Comparison of ENCODE assay signal across 23 cellular contexts in genomic region chr10:8211631-8212030, GRCh38.
A peak's percentile ranks its signal among the peaks of the same experiment; 100 is the strongest.
DNase-seq lines count a peak whose midpoint lies in the region; ATAC-seq lines count a peak whose summit lies in the region.
"Had no signal": no experiment of that assay in that cellular context is flagged by ENCODE, and none has a peak within 500 bp of the region (broad histone marks: within the 10 kb centered on the region; RNA-seq: fewer than 3 reads in every experiment).

No MANE protein-coding gene starts in this region.

- no peak overlapping the region for H3K4ac ChIP-seq in neuronal stem cell (ENCODE audit: low read length)

- no peak overlapping the region for H3K4me2 ChIP-seq in neuronal stem cell (ENCODE audit: insufficient read depth, low read length, poor library complexity, severe bottlenecking)

- H3K27ac ChIP-seq in neuronal stem cell (replicated peaks; ENCODE audit: low read length) = no peak overlapping the region
- H3K27ac ChIP-seq: 22Rv1 had no signal

- peaks cover 33% of the 10 kb centered on the region for H3K9me3 Mint-ChIP-seq in activated CD4-positive, alpha-beta T cell treated with anti-CD3 and anti-CD28 coated beads, Interleukin-2, amount 10 ng/mL, durations not matched to agents 7 days and 5 days
- no peaks in the 10 kb centered on the region for H3K9me3 Mint-ChIP-seq in activated CD4-positive, alpha-beta T cell treated with anti-CD3 and anti-CD28 coated beads for 36 hours (ENCODE audit: low read depth)
- H3K9me3 Mint-ChIP-seq: CD8-positive, alpha-beta T cell had no signal

- no peak overlapping the region for H2BK12ac ChIP-seq in neuronal stem cell (ENCODE audit: low read length)

- no peaks in the 10 kb centered on the region for H3K4me1 ChIP-seq in neuronal stem cell (ENCODE audit: control insufficient read depth in 2 of 2, insufficient read depth in 1 of 2, low read depth in 1 of 2, low read length in 2 of 2)

- H3K9ac ChIP-seq in neuronal stem cell (ENCODE audit: low read depth, low read length, poor library complexity) = no peak overlapping the region

- H4K91ac ChIP-seq in neuronal stem cell (ENCODE audit: low read depth, low read length, poor library complexity) = no peak overlapping the region

- no peak overlapping the region for H2BK5ac ChIP-seq in neuronal stem cell (ENCODE audit: low read length)

- POLR2A ChIA-PET in activated CD4-positive, alpha-beta T cell treated with anti-CD3 and anti-CD28 coated beads, Interleukin-2, amount 10 ng/mL, durations not matched to agents 7 days and 5 days (lab: Charles Lee) = no interaction called here
- POLR2A ChIA-PET in activated CD4-positive, alpha-beta T cell treated with anti-CD3 and anti-CD28 coated beads for 36 hours (lab: Charles Lee) = no interaction called here

- H3K18ac ChIP-seq in neuronal stem cell (ENCODE audit: low read length) = no peak overlapping the region

- no peak for ATAC-seq in activated CD4-positive, alpha-beta T cell treated with anti-CD3 and anti-CD28 coated beads for 36 hours
- ATAC-seq: CD8-positive, alpha-beta T cell; SK-N-SH treated with all-trans-retinoic acid at 6 μM for 48 hours had no signal

- peak overlapping the region; percentile 33 for H3K27ac Mint-ChIP-seq in activated CD4-positive, alpha-beta T cell treated with anti-CD3 and anti-CD28 coated beads, Interleukin-2, amount 10 ng/mL, durations not matched to agents 7 days and 5 days
- no peak overlapping the region for H3K27ac Mint-ChIP-seq in activated CD4-positive, alpha-beta T cell treated with anti-CD3 and anti-CD28 coated beads for 36 hours
- H3K27ac Mint-ChIP-seq: CD8-positive, alpha-beta T cell had no signal

- H3K27me3 ChIP-seq in neuronal stem cell (ENCODE audit: control insufficient read depth in 3 of 3, insufficient read depth in 3 of 3, low read depth in 1 of 3, low read length in 3 of 3) = no peaks in the 10 kb centered on the region

- H3K14ac ChIP-seq in neuronal stem cell (ENCODE audit: low read length) = no peak overlapping the region

- H3K4me1 Mint-ChIP-seq in activated CD4-positive, alpha-beta T cell treated with anti-CD3 and anti-CD28 coated beads, Interleukin-2, amount 10 ng/mL, durations not matched to agents 7 days and 5 days = peaks cover 15% of the 10 kb centered on the region
- H3K4me1 Mint-ChIP-seq in activated CD4-positive, alpha-beta T cell treated with anti-CD3 and anti-CD28 coated beads for 36 hours = peaks cover 6% of the 10 kb centered on the region

- H3K23ac ChIP-seq in neuronal stem cell (ENCODE audit: low read depth, low read length, poor library complexity) = no peak overlapping the region

- H4K8ac ChIP-seq in neuronal stem cell (ENCODE audit: low read depth, low read length) = no peak overlapping the region

- no peaks in the 10 kb centered on the region for H3K9me3 ChIP-seq in neuronal stem cell (replicated peaks in 1 of 2; ENCODE audit: control insufficient read depth in 2 of 2, insufficient read depth in 1 of 2, low read depth in 1 of 2, low read length in 2 of 2)

- no CpG with 5 or more reads among the region's 4 CpGs for WGBS in neuronal stem cell (ENCODE audit: extremely low coverage in 2 of 2, insufficient read length in 2 of 2, insufficient replicate concordance in 1 of 2), 2 donors

- CTCF ChIA-PET in activated CD4-positive, alpha-beta T cell treated with anti-CD3 and anti-CD28 coated beads, Interleukin-2, amount 10 ng/mL, durations not matched to agents 7 days and 5 days (lab: Charles Lee) = interaction anchor here (1.5 kb wide), 1 partner anchor 13 kb away, joined by 3 read pairs; no protein-coding TSS in a partner anchor
- CTCF ChIA-PET in activated CD4-positive, alpha-beta T cell treated with anti-CD3 and anti-CD28 coated beads for 36 hours (lab: Charles Lee) = interaction anchor here (0.5 to 1.0 kb wide), 2 partner anchors 11 to 108 kb away, joined by 3 read pairs; no protein-coding TSS in a partner anchor

- DNase-seq in activated CD4-positive, alpha-beta T cell treated with anti-CD3 and anti-CD28 coated beads, Interleukin-2, amount 10 ng/mL, durations not matched to agents 7 days and 5 days = no peak
- DNase-seq in activated CD4-positive, alpha-beta T cell treated with anti-CD3 and anti-CD28 coated beads, Interleukin-2, amount 50 U/mL, for 1 hour = no peak
- peak; percentile 28 for DNase-seq in NCI-H226
- peak; percentile 5 for DNase-seq in amniotic epithelial cell (ENCODE audit: low read depth)
- DNase-seq in neuronal stem cell (ENCODE audit: low spot score) = no peak
- no peak for DNase-seq in DMS 273 (lab: John Stamatoyannopoulos, UW; ENCODE audit: unreplicated experiment)
- DNase-seq in NCI-H510A treated with DMSO at 0.1 percent for 48 hours (lab: John Stamatoyannopoulos, UW) = no peak
- DNase-seq in activated CD4-positive, alpha-beta T cell treated with anti-CD3 and anti-CD28 coated beads for 36 hours = no peak
- DNase-seq: AML-193; C1 segment of cervical spinal cord; CD8-positive, alpha-beta T cell; GF-D8; MM.1S; NCI-H1092; NCI-H1436; NCI-H187 treated with DMSO at 0.1 percent for 48 hours; NCI-H2107; NCI-H524; NCI-H82; RPMI8226; SHP77 treated with DMSO at 0.1 percent for 48 hours had no signal

- no peaks in the 10 kb centered on the region for H3K79me1 ChIP-seq in neuronal stem cell (ENCODE audit: low read depth, low read length)

- no peak overlapping the region for H2AK5ac ChIP-seq in neuronal stem cell (ENCODE audit: low read depth, low read length)

- H3K4me3 ChIP-seq in neuronal stem cell (ENCODE audit: low read length in 2 of 2) = no peak overlapping the region

- no peaks in the 10 kb centered on the region for H3K36me3 ChIP-seq in neuronal stem cell (replicated peaks in 1 of 2; ENCODE audit: control insufficient read depth in 2 of 2, insufficient read depth in 2 of 2, low read length in 2 of 2)

- H2BK120ac ChIP-seq in neuronal stem cell (ENCODE audit: low read depth, low read length) = no peak overlapping the region

- peak overlapping the region; percentile 56 for H2AFZ ChIP-seq in neuronal stem cell (ENCODE audit: low read length)

- H3K27me3 Mint-ChIP-seq in activated CD4-positive, alpha-beta T cell treated with anti-CD3 and anti-CD28 coated beads, Interleukin-2, amount 10 ng/mL, durations not matched to agents 7 days and 5 days = peaks cover 3% of the 10 kb centered on the region
- H3K27me3 Mint-ChIP-seq in activated CD4-positive, alpha-beta T cell treated with anti-CD3 and anti-CD28 coated beads for 36 hours = no peaks in the 10 kb centered on the region

- H3K36me3 Mint-ChIP-seq in activated CD4-positive, alpha-beta T cell treated with anti-CD3 and anti-CD28 coated beads, Interleukin-2, amount 10 ng/mL, durations not matched to agents 7 days and 5 days (ENCODE audit: low read depth) = peaks cover 7% of the 10 kb centered on the region
- no peaks in the 10 kb centered on the region for H3K36me3 Mint-ChIP-seq in activated CD4-positive, alpha-beta T cell treated with anti-CD3 and anti-CD28 coated beads for 36 hours (ENCODE audit: low read depth)
- H3K36me3 Mint-ChIP-seq: CD8-positive, alpha-beta T cell had no signal

- intact Hi-C loops in activated CD4-positive, alpha-beta T cell treated with anti-CD3 and anti-CD28 coated beads for 36 hours (cut with DNase I, micrococcal nuclease) = no loop called here

- no peak overlapping the region for H2BK15ac ChIP-seq in neuronal stem cell (ENCODE audit: low read length)

- no peak overlapping the region for H3K4me3 Mint-ChIP-seq in activated CD4-positive, alpha-beta T cell treated with anti-CD3 and anti-CD28 coated beads, Interleukin-2, amount 10 ng/mL, durations not matched to agents 7 days and 5 days
- no peak overlapping the region for H3K4me3 Mint-ChIP-seq in activated CD4-positive, alpha-beta T cell treated with anti-CD3 and anti-CD28 coated beads for 36 hours
- H3K4me3 Mint-ChIP-seq: CD8-positive, alpha-beta T cell had no signal

Comparison
In these comparisons a context has a peak if more than half of its experiments do, and no peak if none do; other contexts are left out.
1. DNase-seq: peak in NCI-H226 (single experiment) and amniotic epithelial cell (single experiment); none in activated CD4-positive, alpha-beta T cell treated with anti-CD3 and anti-CD28 coated beads, Interleukin-2, amount 10 ng/mL, durations not matched to agents 7 days and 5 days (single experiment), activated CD4-positive, alpha-beta T cell treated with anti-CD3 and anti-CD28 coated beads, Interleukin-2, amount 50 U/mL, for 1 hour (single experiment), neuronal stem cell (single experiment), DMS 273 (single experiment), NCI-H510A treated with DMSO at 0.1 percent for 48 hours (single experiment) and activated CD4-positive, alpha-beta T cell treated with anti-CD3 and anti-CD28 coated beads for 36 hours (single experiment).